1 cellular context compared by ENCODE assay signal in genomic region chr7:107972075-107972482, GRCh38.
TF ChIP-seq lines count a peak whose summit lies in the region.

No MANE protein-coding gene starts in this region.

TF ChIP-seq in HepG2, 621 proteins besides CTCF, POLR2A, EP300 and RAD21 (continued from another document and continues in another):
- TF ChIP-seq ZNF142 (CRISPR knock-in tag; IDR thresholded peaks at IDR 0.05) (no peak), ARNTL (CRISPR knock-in tag; IDR thresholded peaks at IDR 0.05) (peak; percentile 49; the same call in 1 of the 2 replicates), SKI (IDR thresholded peaks at IDR 0.05; ENCODE audit: partially characterized antibody) (peak; percentile 58), ZNF597 (CRISPR knock-in tag; IDR thresholded peaks at IDR 0.05) (no peak), ZNF512B (CRISPR knock-in tag; IDR thresholded peaks at IDR 0.05; ENCODE audit: borderline replicate concordance) (0 out of 2 replicates have a peak, but pooled peaks have one; percentile 45), HDAC1 (CRISPR knock-in tag; IDR thresholded peaks at IDR 0.05) (0 out of 2 replicates have a peak, but pooled peaks have one; percentile 34), DMAP1 (CRISPR knock-in tag; IDR thresholded peaks at IDR 0.05) (0 out of 2 replicates have a peak, but pooled peaks have one; percentile 35), HMG20B (CRISPR knock-in tag; conservative IDR thresholded peaks at IDR 0.05) (peak; percentile 72; the same call in 1 of the 2 replicates), NFIC (IDR thresholded peaks at IDR 0.05; ENCODE audit: low read length) (peak; percentile 57; the same call in 1 of the 2 replicates), ZNF614 (CRISPR knock-in tag; IDR thresholded peaks at IDR 0.05; ENCODE audit: borderline replicate concordance) (peak; percentile 74; the same call in 1 of the 2 replicates), GTF2F1 (IDR thresholded peaks at IDR 0.05; ENCODE audit: low read length) (no peak), CCDC6 (CRISPR knock-in tag; IDR thresholded peaks at IDR 0.05) (0 out of 2 replicates have a peak, but pooled peaks have one; percentile 26), HOXA3 (CRISPR knock-in tag; IDR thresholded peaks at IDR 0.05) (peak; percentile 53), TFDP1 (CRISPR knock-in tag; IDR thresholded peaks at IDR 0.05; ENCODE audit: borderline replicate concordance) (peak; percentile 31; the same call in 1 of the 2 replicates), PHF21A (CRISPR knock-in tag; IDR thresholded peaks at IDR 0.05) (peak; percentile 51; the same call in 1 of the 2 replicates), ETV5 (CRISPR knock-in tag; IDR thresholded peaks at IDR 0.05; ENCODE audit: borderline replicate concordance) (0 out of 2 replicates have a peak, but pooled peaks have one; percentile 15), ZNF3 (CRISPR knock-in tag; IDR thresholded peaks at IDR 0.05) (peak; percentile 42; the same call in 1 of the 2 replicates), CHD2 (IDR thresholded peaks at IDR 0.05; ENCODE audit: low read depth, low read length) (no peak), TBX2 (CRISPR knock-in tag; IDR thresholded peaks at IDR 0.05; ENCODE audit: borderline replicate concordance) (peak; percentile 60; the same call in 1 of the 2 replicates), ZNF7 (CRISPR knock-in tag; IDR thresholded peaks at IDR 0.05) (peak; percentile 48; the same call in 1 of the 2 replicates), ATF1 (CRISPR knock-in tag; IDR thresholded peaks at IDR 0.05) (peak; percentile 31; the same call in 1 of the 2 replicates), ZNF644 (CRISPR knock-in tag; IDR thresholded peaks at IDR 0.05; ENCODE audit: low read depth) (peak; percentile 43; the same call in 1 of the 2 replicates), EEA1 (CRISPR knock-in tag; IDR thresholded peaks at IDR 0.05; ENCODE audit: borderline replicate concordance) (no peak), HOMEZ (CRISPR knock-in tag; IDR thresholded peaks at IDR 0.05; ENCODE audit: low read depth) (peak; percentile 62; the same call in 1 of the 2 replicates), RCOR2 (CRISPR knock-in tag; IDR thresholded peaks at IDR 0.05) (peak; percentile 87), FOXC1 (CRISPR knock-in tag; IDR thresholded peaks at IDR 0.05; ENCODE audit: borderline replicate concordance) (peak; percentile 54; the same call in 1 of the 2 replicates), ZNF496 (CRISPR knock-in tag; IDR thresholded peaks at IDR 0.05; ENCODE audit: insufficient replicate concordance) (no peak), NR2F6 (IDR thresholded peaks at IDR 0.05) (peak; percentile 24; the same call in 1 of the 2 replicates), NR2F6 (CRISPR knock-in tag; IDR thresholded peaks at IDR 0.05) (peak; percentile 64; the same call in 1 of the 2 replicates), ZBTB42 (CRISPR knock-in tag; IDR thresholded peaks at IDR 0.05) (peak; percentile 99), FOXK1 (CRISPR knock-in tag; IDR thresholded peaks at IDR 0.05; ENCODE audit: borderline replicate concordance, low read depth) (peak; percentile 40; the same call in 1 of the 2 replicates), ZNF18 (CRISPR knock-in tag; IDR thresholded peaks at IDR 0.05; ENCODE audit: insufficient replicate concordance) (peak; percentile 87), ZFP62 (CRISPR knock-in tag; IDR thresholded peaks at IDR 0.05) (no peak), RXRA (CRISPR knock-in tag; IDR thresholded peaks at IDR 0.05) (peak; percentile 39; the same call in 1 of the 2 replicates), ZKSCAN8 (CRISPR knock-in tag; IDR thresholded peaks at IDR 0.05; ENCODE audit: borderline replicate concordance) (peak; percentile 80; the same call in 1 of the 2 replicates), ZXDC (CRISPR knock-in tag; IDR thresholded peaks at IDR 0.05) (no peak), ZBTB38 (CRISPR knock-in tag; IDR thresholded peaks at IDR 0.05) (no peak), NR2F2 (IDR thresholded peaks at IDR 0.05; ENCODE audit: borderline replicate concordance, low read depth) (peak; percentile 37; the same call in 1 of the 2 replicates), ZGPAT (CRISPR knock-in tag; IDR thresholded peaks at IDR 0.05) (peak; percentile 78)
